Comparison of ENCODE assay signal across 24 cellular contexts in the genomic region with DNA sequence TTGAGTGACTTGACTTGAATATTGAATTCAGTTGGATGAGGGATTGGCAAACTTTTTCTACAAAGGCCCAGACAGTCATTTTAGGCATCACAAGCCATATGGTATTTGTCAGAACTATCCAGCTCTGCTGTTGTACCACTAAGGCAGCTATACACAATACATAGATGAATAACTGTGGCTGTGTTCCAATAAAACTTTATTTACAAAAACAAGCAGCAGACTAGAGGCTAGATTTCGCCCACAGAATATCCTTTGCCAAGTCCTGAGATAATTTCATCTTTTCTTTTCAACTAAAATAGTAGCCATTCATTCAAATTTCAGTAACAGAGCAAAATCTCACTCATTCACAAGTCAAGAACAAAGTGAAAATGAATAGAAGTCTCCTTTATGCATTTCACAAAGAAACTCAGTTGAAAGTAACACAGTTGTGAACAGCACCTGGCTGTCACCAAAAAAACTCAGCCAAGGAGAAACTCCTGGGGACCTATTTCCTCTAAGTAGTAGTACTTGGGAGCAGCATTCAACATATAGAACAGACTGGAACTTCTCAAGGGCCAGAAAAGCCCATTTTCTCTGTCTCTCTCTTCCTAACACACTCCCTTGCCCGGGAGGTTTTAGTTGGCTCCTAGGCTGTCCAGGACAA. TPM values are rescaled to one million over a fixed set of nuclear protein-coding genes. Genes with fewer than 3 reads are reported as not detected.
DNase-seq lines count a peak whose midpoint lies in the region; ATAC-seq and TF ChIP-seq lines count a peak whose summit lies in the region.
"Had no signal": no experiment of that assay in that cellular context is flagged by ENCODE, and none has a peak within 500 bp of the region (broad histone marks: within the 10 kb centered on the region; RNA-seq: fewer than 3 reads in every experiment).

No MANE protein-coding gene starts in this region.

- H2AFZ ChIP-seq in OCI-LY3 (ENCODE audit: low read depth, low read length) (no peak overlapping the region), neural progenitor cell (replicated peaks) (no peak overlapping the region)

- POLR2A ChIA-PET in activated CD4-positive, alpha-beta T cell treated with anti-CD3 and anti-CD28 coated beads for 36 hours (lab: Charles Lee), result no interaction called here

- H3K27ac ChIP-seq in OCI-LY3 (ENCODE audit: low read length), result peak overlapping the region; percentile 24
- H3K27ac ChIP-seq in neural progenitor cell, result no peak overlapping the region
- H3K27ac ChIP-seq: 22Rv1, ascending aorta, gastrocnemius medialis, upper lobe of right lung had no signal

- H3F3A ChIP-seq in neural progenitor cell (ENCODE audit: low read depth), result no peaks in the 10 kb centered on the region

- peaks cover 12% of the 10 kb centered on the region for H3K9me3 Mint-ChIP-seq in activated CD4-positive, alpha-beta T cell treated with anti-CD3 and anti-CD28 coated beads for 36 hours (ENCODE audit: low read depth)
- H3K9me3 Mint-ChIP-seq in neural progenitor cell, result peaks cover 10% of the 10 kb centered on the region

- H3K79me2 ChIP-seq in OCI-LY3 (ENCODE audit: low read length) (peaks cover 48% of the 10 kb centered on the region), neural progenitor cell (ENCODE audit: low read depth) (no peaks in the 10 kb centered on the region)

- H4K20me1 ChIP-seq in OCI-LY3 (ENCODE audit: insufficient read depth, low read length) (no peaks in the 10 kb centered on the region), neural progenitor cell (ENCODE audit: low read depth) (no peaks in the 10 kb centered on the region)

- peak overlapping the region; percentile 69 for H3K27ac Mint-ChIP-seq in activated CD4-positive, alpha-beta T cell treated with anti-CD3 and anti-CD28 coated beads for 36 hours
- H3K27ac Mint-ChIP-seq in neural progenitor cell, result peak overlapping the region; percentile 11
- H3K27ac Mint-ChIP-seq: activated CD4-positive, alpha-beta memory T cell treated with anti-CD3 and anti-CD28 coated beads for 36 hours; activated naive CD4-positive, alpha-beta T cell treated with anti-CD3 and anti-CD28 coated beads, Interleukin-2, amount 10 ng/mL, durations not matched to agents 7 days and 5 days; naive thymus-derived CD8-positive, alpha-beta T cell had no signal

- H3K9me3 ChIP-seq in OCI-LY3 (ENCODE audit: insufficient read depth, low read length) (peaks cover 10% of the 10 kb centered on the region; the same call in 1 of the 2 replicates), neural progenitor cell (ENCODE audit: low read depth) (no peaks in the 10 kb centered on the region)
- H3K9me3 ChIP-seq: gastrocnemius medialis, MG63 had no signal

- no peak overlapping the region for H3K4me3 ChIP-seq in OCI-LY3 (ENCODE audit: low read length)
- no peak overlapping the region for H3K4me3 ChIP-seq in neural progenitor cell
- H3K4me3 ChIP-seq: ascending aorta, gastrocnemius medialis, MG63, upper lobe of right lung had no signal

- H3K27me3 Mint-ChIP-seq in activated CD4-positive, alpha-beta T cell treated with anti-CD3 and anti-CD28 coated beads for 36 hours, result peaks cover 2% of the 10 kb centered on the region
- peaks cover 8% of the 10 kb centered on the region for H3K27me3 Mint-ChIP-seq in neural progenitor cell (ENCODE audit: insufficient read depth, low read depth)
- H3K27me3 Mint-ChIP-seq: activated CD4-positive, alpha-beta memory T cell treated with anti-CD3 and anti-CD28 coated beads for 36 hours; activated naive CD4-positive, alpha-beta T cell treated with anti-CD3 and anti-CD28 coated beads, Interleukin-2, amount 10 ng/mL, durations not matched to agents 7 days and 5 days; naive thymus-derived CD8-positive, alpha-beta T cell had no signal

- peaks cover 9% of the 10 kb centered on the region for H3K36me3 Mint-ChIP-seq in activated CD4-positive, alpha-beta T cell treated with anti-CD3 and anti-CD28 coated beads for 36 hours (ENCODE audit: low read depth)
- peaks cover 6% of the 10 kb centered on the region for H3K36me3 Mint-ChIP-seq in neural progenitor cell

- H3K27me3 ChIP-seq in OCI-LY3 (ENCODE audit: low read depth, low read length), result no peaks in the 10 kb centered on the region
- H3K27me3 ChIP-seq in neural progenitor cell, result no peaks in the 10 kb centered on the region
- H3K27me3 ChIP-seq: ascending aorta, gastrocnemius medialis, MG63, upper lobe of right lung had no signal

- H3K4me1 Mint-ChIP-seq in activated CD4-positive, alpha-beta T cell treated with anti-CD3 and anti-CD28 coated beads for 36 hours, result peaks cover 31% of the 10 kb centered on the region
- H3K4me1 Mint-ChIP-seq in neural progenitor cell, result peaks cover 14% of the 10 kb centered on the region

- TF ChIP-seq CTCF in OCI-LY3 (IDR thresholded peaks at IDR 0.05; ENCODE audit: low read depth, low read length), result no peak
- no peak for TF ChIP-seq CTCF in neural progenitor cell (IDR thresholded peaks at IDR 0.05)

- ATAC-seq in activated CD4-positive, alpha-beta T cell treated with anti-CD3 and anti-CD28 coated beads for 36 hours, result no peak
- ATAC-seq in HG02642 (IDR thresholded peaks at IDR 0.05; ENCODE audit: poor library complexity, unreplicated experiment), result peak; percentile 17
- no peak for ATAC-seq in HG03520 (IDR thresholded peaks at IDR 0.05; ENCODE audit: unreplicated experiment)
- ATAC-seq: gastrocnemius medialis; naive thymus-derived CD8-positive, alpha-beta T cell; upper lobe of right lung had no signal

- CTCF ChIA-PET in activated CD4-positive, alpha-beta T cell treated with anti-CD3 and anti-CD28 coated beads for 36 hours (lab: Charles Lee), result no interaction called here

- intact Hi-C loops in activated CD4-positive, alpha-beta T cell treated with anti-CD3 and anti-CD28 coated beads for 36 hours (cut with DNase I, micrococcal nuclease), result loop anchor here (5.0 to 10.0 kb wide), 4 partner anchors 150 to 672 kb away; no protein-coding TSS in a partner anchor

- no peak for DNase-seq in activated CD4-positive, alpha-beta T cell treated with anti-CD3 and anti-CD28 coated beads for 36 hours
- no peak for DNase-seq in activated CD4-positive, alpha-beta T cell treated with anti-CD3 and anti-CD28 coated beads, Interleukin-2, amount 50 U/mL, for 1 hour
- DNase-seq in neural progenitor cell (ENCODE audit: low spot score), result no peak
- DNase-seq in occipital lobe (lab: John Stamatoyannopoulos, UW), result no peak
- no peak for DNase-seq in COR-L47 (lab: John Stamatoyannopoulos, UW)
- DNase-seq: activated naive CD4-positive, alpha-beta T cell treated with anti-CD3 and anti-CD28 coated beads, Interleukin-2, amount 10 ng/mL, durations not matched to agents 7 days and 5 days; activated T-cell treated with anti-CD3 and anti-CD28 coated beads for 4 hours; Calu3; effector CD8-positive, alpha-beta T cell; gastrocnemius medialis; mammary epithelial cell; MG63; naive thymus-derived CD8-positive, alpha-beta T cell; NCI-H1694 treated with DMSO at 0.1 percent for 48 hours; NCI-H345; NK-92 treated with Interleukin-12 subunit alpha and Interleukin-12 subunit beta, amount 100 ng/mL, for 24 hours; stimulated activated CD4-positive, alpha-beta T cell treated with anti-CD3 and anti-CD28 coated beads, Interleukin-2, amount 100 ng/mL, for 24 hours; upper lobe of right lung had no signal

- H3K4me1 ChIP-seq in OCI-LY3 (ENCODE audit: low read length) (peaks cover 46% of the 10 kb centered on the region), neural progenitor cell (peaks cover 10% of the 10 kb centered on the region)
- H3K4me1 ChIP-seq: gastrocnemius medialis, upper lobe of right lung had no signal

- H3K36me3 ChIP-seq in OCI-LY3 (replicated peaks; ENCODE audit: low read depth, low read length) (peaks cover 13% of the 10 kb centered on the region), neural progenitor cell (no peaks in the 10 kb centered on the region)
- H3K36me3 ChIP-seq: ascending aorta, gastrocnemius medialis, MG63, upper lobe of right lung had no signal

- peak overlapping the region; percentile 12 for H3K4me3 Mint-ChIP-seq in activated CD4-positive, alpha-beta T cell treated with anti-CD3 and anti-CD28 coated beads for 36 hours
- H3K4me3 Mint-ChIP-seq in neural progenitor cell, result no peak overlapping the region
- H3K4me3 Mint-ChIP-seq: activated CD4-positive, alpha-beta memory T cell treated with anti-CD3 and anti-CD28 coated beads for 36 hours; activated naive CD4-positive, alpha-beta T cell treated with anti-CD3 and anti-CD28 coated beads, Interleukin-2, amount 10 ng/mL, durations not matched to agents 7 days and 5 days; naive thymus-derived CD8-positive, alpha-beta T cell had no signal

- peak overlapping the region; percentile 40 for H3K4me2 ChIP-seq in OCI-LY3 (ENCODE audit: low read length)
- no peak overlapping the region for H3K4me2 ChIP-seq in neural progenitor cell

- H3K9ac ChIP-seq in OCI-LY3 (ENCODE audit: low read length), result no peak overlapping the region
- no peak overlapping the region for H3K9ac ChIP-seq in neural progenitor cell

RNA-seq across cellular contexts. Expression of a gene that starts 56.3 kb away (rescaled TPM):
- 10 to 100 TPM; 11.2 to 11.8 TPM for total RNA-seq in activated CD4-positive, alpha-beta T cell treated with anti-CD3 and anti-CD28 coated beads for 36 hours
- total RNA-seq in neural progenitor cell (ENCODE audit: low replicate concordance) (5.1 and 8.4 TPM in 2 replicates), occipital lobe (14.0 TPM)

RNA-seq across cellular contexts. Expression of a gene that starts 56.8 kb away (rescaled TPM):
- total RNA-seq in activated CD4-positive, alpha-beta T cell treated with anti-CD3 and anti-CD28 coated beads for 36 hours, result under 1 TPM; 0.11 to 0.30 TPM
- total RNA-seq in neural progenitor cell (ENCODE audit: low replicate concordance), result 0.22 and 0.43 TPM in 2 replicates
- total RNA-seq in occipital lobe, result 2.8 TPM
